ENCODE assay signal across 8 cellular contexts in the genomic region with DNA sequence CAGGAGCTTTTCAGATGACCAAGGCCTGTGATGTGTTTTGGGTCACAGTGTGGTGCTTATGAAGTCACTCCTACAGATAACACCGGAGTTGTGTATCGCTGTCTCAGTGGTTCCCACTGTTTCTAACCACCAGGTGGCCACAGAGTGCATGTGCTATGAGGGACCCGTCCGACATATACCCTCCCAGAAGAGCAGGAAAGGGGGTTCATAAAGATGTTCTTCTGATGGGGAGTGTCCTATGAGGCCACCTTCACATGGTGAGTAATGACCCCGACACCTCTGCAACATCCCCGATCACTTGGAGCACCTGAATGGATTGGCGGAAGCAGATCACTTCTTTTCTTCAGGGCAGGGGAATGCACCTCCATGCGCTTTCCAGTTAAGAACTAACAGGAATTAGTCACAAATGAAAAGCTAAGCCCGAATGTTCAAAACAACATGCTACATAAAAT.
DNase-seq lines count a peak whose midpoint lies in the region; ATAC-seq and TF ChIP-seq lines count a peak whose summit lies in the region.
"Not testable (repeated sequence)": the region's sequence is repeated elsewhere in the genome, so short reads cannot be mapped to it uniquely, and the experiment has no call there.

No MANE protein-coding gene starts in this region.

- POLR2A ChIA-PET in Panc1 (lab: Charles Lee), result not testable (repeated sequence)
- POLR2A ChIA-PET in MCF 10A (lab: Yijun Ruan, JAX), result interaction anchor here (2.1 kb wide), 1 partner anchor 20 kb away, joined by 8 read pairs; no protein-coding TSS in a partner anchor
- POLR2A ChIA-PET in naive thymus-derived CD4-positive, alpha-beta T cell (lab: Charles Lee), result interaction anchor here (0.7 to 1.3 kb wide), 2 partner anchors 14 to 19 kb away, joined by 3 to 9 read pairs; no protein-coding TSS in a partner anchor

- H3K27me3 ChIP-seq in BE2C; Panc1 (ENCODE audit: control insufficient read depth, insufficient read depth, low read length); naive thymus-derived CD4-positive, alpha-beta T cell (ENCODE audit: control insufficient read depth in 2 of 2, insufficient read depth in 2 of 2, low read length in 2 of 2): not testable (repeated sequence)

- in situ Hi-C loops in Panc1 (cut with HindIII; ENCODE audit: low pct_unique_long_range_greater_than_20kb, low sequenced_read_pairs), result not testable (repeated sequence)

- not testable (repeated sequence) for H3K27ac ChIP-seq in Panc1 (ENCODE audit: low read length); naive thymus-derived CD4-positive, alpha-beta T cell (ENCODE audit: low read depth, low read length)

- H3K36me3 Mint-ChIP-seq in activated T-cell treated with anti-CD3 and anti-CD28 coated beads, Interleukin-2, amount 50 U/mL, for 4 hours (ENCODE audit: insufficient read depth); MCF 10A (ENCODE audit: insufficient read depth, unreplicated experiment); glutamatergic neuron (ENCODE audit: unreplicated experiment); naive thymus-derived CD4-positive, alpha-beta T cell; stimulated activated naive B cell treated with anti-CD40 and anti-IgM and Interleukin-4, amounts not matched to agents 10 μg/mL and 1 μg/mL and 100 μg/mL, for 72 hours: not testable (repeated sequence)

- H3K9me3 Mint-ChIP-seq in activated T-cell treated with anti-CD3 and anti-CD28 coated beads, Interleukin-2, amount 50 U/mL, for 4 hours; MCF 10A (ENCODE audit: unreplicated experiment); glutamatergic neuron (ENCODE audit: unreplicated experiment); naive thymus-derived CD4-positive, alpha-beta T cell; stimulated activated naive B cell treated with anti-CD40 and anti-IgM and Interleukin-4, amounts not matched to agents 10 μg/mL and 1 μg/mL and 100 μg/mL, for 72 hours: not testable (repeated sequence)

- H3K4me1 Mint-ChIP-seq in activated T-cell treated with anti-CD3 and anti-CD28 coated beads, Interleukin-2, amount 50 U/mL, for 4 hours (ENCODE audit: low read depth), result peaks cover 21% of the 10 kb centered on the region
- not testable (repeated sequence) for H3K4me1 Mint-ChIP-seq in MCF 10A (ENCODE audit: insufficient read depth, unreplicated experiment); glutamatergic neuron (ENCODE audit: low read depth, unreplicated experiment); stimulated activated naive B cell treated with anti-CD40 and anti-IgM and Interleukin-4, amounts not matched to agents 10 μg/mL and 1 μg/mL and 100 μg/mL, for 72 hours
- peaks cover 8 to 33% (median 27%) of the 10 kb centered on the region in 7 donors for H3K4me1 Mint-ChIP-seq in naive thymus-derived CD4-positive, alpha-beta T cell

- CTCF ChIA-PET in Panc1 (lab: Charles Lee); naive thymus-derived CD4-positive, alpha-beta T cell (lab: Charles Lee): not testable (repeated sequence)
- CTCF ChIA-PET in MCF 10A (lab: Yijun Ruan, JAX), result interaction anchor here (0.7 to 1.1 kb wide), 2 partner anchors 19 to 44 kb away, joined by 3 read pairs; no protein-coding TSS in a partner anchor

- H3K27ac Mint-ChIP-seq in MCF 10A (ENCODE audit: low read depth, unreplicated experiment); glutamatergic neuron (ENCODE audit: unreplicated experiment); stimulated activated naive B cell treated with anti-CD40 and anti-IgM and Interleukin-4, amounts not matched to agents 10 μg/mL and 1 μg/mL and 100 μg/mL, for 72 hours: not testable (repeated sequence)
- peak overlapping the region; percentile 72 to 92 (median 83) for H3K27ac Mint-ChIP-seq in naive thymus-derived CD4-positive, alpha-beta T cell

- not testable (repeated sequence) for DNase-seq in BE2C; Panc1 (ENCODE audit: low read depth, low spot score); activated T-cell treated with anti-CD3 and anti-CD28 coated beads, Interleukin-2, amount 50 U/mL, for 4 hours; MCF 10A (ENCODE audit: unreplicated experiment); glutamatergic neuron; stimulated activated naive B cell treated with anti-CD40 and anti-IgM and Interleukin-4, amounts not matched to agents 10 μg/mL and 1 μg/mL and 100 μg/mL, for 72 hours
- DNase-seq in naive thymus-derived CD4-positive, alpha-beta T cell, result peak in 4 of 9 donors; percentile 14 to 36 (median 28)

- not testable (repeated sequence) for H3K4me1 ChIP-seq in BE2C; Panc1 (ENCODE audit: control insufficient read depth, insufficient read depth, low read length)
- peaks cover 0 to 17% of the 10 kb centered on the region in 2 donors for H3K4me1 ChIP-seq in naive thymus-derived CD4-positive, alpha-beta T cell (ENCODE audit: control insufficient read depth in 2 of 2, insufficient read depth in 2 of 2, low read length in 2 of 2)

- peak; percentile 40 for TF ChIP-seq CTCF in BE2C (IDR thresholded peaks at IDR 0.05; ENCODE audit: low read depth, low read length)
- peak; percentile 75 for TF ChIP-seq CTCF in Panc1 (IDR thresholded peaks at IDR 0.05)
- TF ChIP-seq CTCF in MCF 10A (IDR thresholded peaks at IDR 0.05; ENCODE audit: unreplicated experiment), result peak; percentile 65
- peak; percentile 57 for TF ChIP-seq CTCF in glutamatergic neuron (IDR thresholded peaks at IDR 0.05; ENCODE audit: partially characterized antibody, unreplicated experiment)

- intact Hi-C loops in Panc1 (cut with micrococcal nuclease; ENCODE audit: unreplicated experiment); MCF 10A (cut with micrococcal nuclease); naive thymus-derived CD4-positive, alpha-beta T cell (cut with micrococcal nuclease): not testable (repeated sequence)

- H3K9me3 ChIP-seq in BE2C; Panc1 (ENCODE audit: control insufficient read depth, insufficient read depth, low read depth, low read length); naive thymus-derived CD4-positive, alpha-beta T cell (ENCODE audit: control insufficient read depth in 2 of 3, low read length in 3 of 3): not testable (repeated sequence)

- H3K27me3 Mint-ChIP-seq in activated T-cell treated with anti-CD3 and anti-CD28 coated beads, Interleukin-2, amount 50 U/mL, for 4 hours (ENCODE audit: low read depth); MCF 10A (ENCODE audit: insufficient read depth, unreplicated experiment); glutamatergic neuron (ENCODE audit: unreplicated experiment); naive thymus-derived CD4-positive, alpha-beta T cell; stimulated activated naive B cell treated with anti-CD40 and anti-IgM and Interleukin-4, amounts not matched to agents 10 μg/mL and 1 μg/mL and 100 μg/mL, for 72 hours: not testable (repeated sequence)

- ATAC-seq in GM21529 (IDR thresholded peaks at IDR 0.05; ENCODE audit: unreplicated experiment) (peak; percentile 53), Panc1 (peak; percentile 93)
- peak; percentile 91 to 92 for ATAC-seq in activated T-cell treated with anti-CD3 and anti-CD28 coated beads, Interleukin-2, amount 50 U/mL, for 4 hours
- ATAC-seq in naive thymus-derived CD4-positive, alpha-beta T cell, result peak; percentile 81
- ATAC-seq in stimulated activated naive B cell treated with anti-CD40 and anti-IgM and Interleukin-4, amounts not matched to agents 10 μg/mL and 1 μg/mL and 100 μg/mL, for 72 hours (replicated peaks), result peak; percentile 87 to 88

- H3K4me3 Mint-ChIP-seq in activated T-cell treated with anti-CD3 and anti-CD28 coated beads, Interleukin-2, amount 50 U/mL, for 4 hours, result peak overlapping the region; percentile 25
- H3K4me3 Mint-ChIP-seq in MCF 10A (ENCODE audit: unreplicated experiment); glutamatergic neuron (ENCODE audit: unreplicated experiment); stimulated activated naive B cell treated with anti-CD40 and anti-IgM and Interleukin-4, amounts not matched to agents 10 μg/mL and 1 μg/mL and 100 μg/mL, for 72 hours: not testable (repeated sequence)
- H3K4me3 Mint-ChIP-seq in naive thymus-derived CD4-positive, alpha-beta T cell, result peak overlapping the region in 8 of 10 donors; percentile 6 to 68 (median 52)

- H3K36me3 ChIP-seq in BE2C; Panc1 (ENCODE audit: control insufficient read depth, insufficient read depth, low read length); naive thymus-derived CD4-positive, alpha-beta T cell (ENCODE audit: control insufficient read depth in 2 of 3, insufficient read depth in 3 of 3, low read length in 3 of 3): not testable (repeated sequence)

- not testable (repeated sequence) for H3K4me3 ChIP-seq in BE2C (ENCODE audit: low read depth, low read length); Panc1 (ENCODE audit: low read depth in 2 of 2, low read length in 2 of 2); naive thymus-derived CD4-positive, alpha-beta T cell (ENCODE audit: low read length)

- BruUV-seq in Panc1 (replicated peaks; lab: Mats Ljungman, UMichigan); MCF 10A (replicated peaks; lab: Mats Ljungman, UMichigan): not testable (repeated sequence)
